Comparison of ENCODE assay signal across 15 cellular contexts in the genomic region with DNA sequence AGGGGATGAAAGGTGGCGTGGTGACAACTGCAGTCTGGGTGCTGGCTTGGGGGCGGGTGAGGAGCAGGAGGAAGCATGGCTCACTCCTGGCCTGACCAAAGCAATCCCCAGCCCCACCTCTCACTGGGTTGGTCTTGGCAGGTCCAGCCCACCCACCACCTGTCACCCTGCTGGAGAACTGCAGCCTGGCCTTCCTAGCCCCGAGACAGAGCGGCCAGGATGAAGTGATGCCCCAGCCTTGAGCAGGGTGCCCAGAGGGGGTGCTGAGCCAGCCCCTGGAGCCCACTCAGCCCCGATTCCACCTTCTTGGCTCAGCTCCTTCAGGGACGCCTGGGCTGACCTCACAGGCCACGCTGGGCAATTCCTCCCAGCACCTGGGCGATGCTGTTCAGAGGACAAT.
A peak's percentile ranks its signal among the peaks of the same experiment; 100 is the strongest.
DNase-seq lines count a peak whose midpoint lies in the region; ATAC-seq, FAIRE-seq and TF ChIP-seq lines count a peak whose summit lies in the region.
"Had no signal": no experiment of that assay in that cellular context is flagged by ENCODE, and none has a peak within 500 bp of the region (broad histone marks: within the 10 kb centered on the region; RNA-seq: fewer than 3 reads in every experiment).

No MANE protein-coding gene starts in this region.

- peaks cover 0 to 3% of the 10 kb centered on the region in 2 experiments; a peak in 1 of 5 replicates for H3K36me3 ChIP-seq in HepG2 (replicated peaks in 1 of 2; ENCODE audit: control insufficient read depth in 1 of 2, insufficient read depth in 2 of 2, low read length in 2 of 2)
- no peaks in the 10 kb centered on the region for H3K36me3 ChIP-seq in right lobe of liver
- H3K36me3 ChIP-seq in K562 (ENCODE audit: control insufficient read depth, insufficient read depth, low read length), result no peaks in the 10 kb centered on the region
- H3K36me3 ChIP-seq: colonic mucosa, thoracic aorta had no signal

- no peaks in the 10 kb centered on the region for H3K27me3 ChIP-seq in HepG2 (ENCODE audit: control insufficient read depth in 1 of 2, insufficient read depth in 2 of 2, low read length in 2 of 2)
- no peaks in the 10 kb centered on the region for H3K27me3 ChIP-seq in right lobe of liver
- H3K27me3 ChIP-seq in K562 (ENCODE audit: control insufficient read depth in 2 of 2, insufficient read depth in 2 of 2, low read length in 2 of 2), result no peaks in the 10 kb centered on the region
- H3K27me3 ChIP-seq: colonic mucosa, heart left ventricle had no signal

- TF ChIP-seq POLR2A in HepG2 (IDR thresholded peaks at IDR 0.05; ENCODE audit: insufficient read depth in 1 of 2, low read depth in 2 of 2, low read length in 2 of 2), result no peak
- no peak for TF ChIP-seq POLR2A in right lobe of liver (IDR thresholded peaks at IDR 0.05)
- no peak for TF ChIP-seq POLR2A in K562 (conservative IDR thresholded peaks at IDR 0.05)

- CTCF ChIA-PET in HepG2 (lab: Yijun Ruan, JAX; ENCODE audit: low intra/inter-chr PET ratio, low total read pairs) (interaction anchor here (1.3 to 1.6 kb wide), 2 partner anchors 12 to 36 kb away, joined by 4 to 7 read pairs; no protein-coding TSS in a partner anchor), K562 (lab: Yijun Ruan, JAX; ENCODE audit: low intra/inter-chr PET ratio) (interaction anchor here (0.8 kb wide), 1 partner anchor 82 kb away, joined by 3 read pairs; no protein-coding TSS in a partner anchor)

- H3K4me3 ChIP-seq in HepG2 (replicated peaks in 1 of 3; ENCODE audit: insufficient read depth in 1 of 3, low read depth in 2 of 3, low read length in 3 of 3) (no peak overlapping the region), right lobe of liver (no peak overlapping the region), K562 (no peak overlapping the region)
- H3K4me3 ChIP-seq: colonic mucosa, heart left ventricle, thoracic aorta had no signal

- no peaks in the 10 kb centered on the region for H3K79me2 ChIP-seq in HepG2 (ENCODE audit: insufficient read depth, low read length)
- peaks cover 11% of the 10 kb centered on the region; the same call in 2 of the 3 replicates for H3K79me2 ChIP-seq in K562 (ENCODE audit: control insufficient read depth, insufficient read depth, low read length)

- ATAC-seq in HepG2 (peak; percentile 13; the same call in 1 of the 3 replicates), right lobe of liver (no peak), HG03108 (IDR thresholded peaks at IDR 0.05; ENCODE audit: unreplicated experiment) (peak; percentile 12), K562 (no peak)

- FAIRE-seq in HepG2 (lab: Jason Lieb, UNC) (no peak), K562 (lab: Jason Lieb, UNC) (no peak)
- FAIRE-seq: kidney had no signal

- H3K9me3 ChIP-seq in HepG2 (ENCODE audit: low read length) (no peaks in the 10 kb centered on the region), right lobe of liver (no peaks in the 10 kb centered on the region), K562 (replicated peaks; ENCODE audit: control insufficient read depth, insufficient read depth, low read depth, low read length) (no peaks in the 10 kb centered on the region)
- H3K9me3 ChIP-seq: colonic mucosa, heart left ventricle, thoracic aorta had no signal

- H2AFZ ChIP-seq in HepG2 (ENCODE audit: low read length) (no peak overlapping the region), K562 (ENCODE audit: low read depth, low read length) (no peak overlapping the region)

- in situ Hi-C loops in HepG2 (cut with HindIII; ENCODE audit: extremely low pct_ligation_motif_present, low pct_unique_long_range_greater_than_20kb) (no loop called here), K562 (cut with MboI) (loop anchor here (5.0 kb wide), 1 partner anchor 86 kb away; no protein-coding TSS in a partner anchor)

- DNase-seq in HepG2 (ENCODE audit: low spot score) (no peak), right lobe of liver (no peak), K562 (ENCODE audit: extremely low read depth in 1 of 4, low spot score in 3 of 4) (no peak), COR-L47 (lab: John Stamatoyannopoulos, UW) (no peak), NCI-H748 treated with DMSO at 0.1 percent for 48 hours (lab: John Stamatoyannopoulos, UW) (no peak), NCI-H345 treated with DMSO at 0.1 percent for 48 hours (lab: John Stamatoyannopoulos, UW; ENCODE audit: unreplicated experiment) (no peak)
- no peak for DNase-seq in stimulated activated CD8-positive, alpha-beta memory T cell treated with anti-CD3 and anti-CD28 coated beads, Interleukin-4, amount 100 ng/mL, for 48 hours
- DNase-seq: activated T-cell treated with anti-CD3 and anti-CD28 coated beads, Interleukin-2, amount 50 U/mL, for 72 hours; colonic mucosa; heart left ventricle; kidney; NCI-H2081; stimulated activated CD4-positive, alpha-beta T cell treated with anti-CD3 and anti-CD28 coated beads, Interleukin-15, amount 100 ng/mL, for 24 hours had no signal

- TF ChIP-seq CTCF in HepG2 (CRISPR knock-in tag; IDR thresholded peaks at IDR 0.05), result no peak
- no peak for TF ChIP-seq CTCF in right lobe of liver (IDR thresholded peaks at IDR 0.05)
- TF ChIP-seq CTCF in K562 (IDR thresholded peaks at IDR 0.05 in 2 of 3, conservative IDR thresholded peaks at IDR 0.05 in 1 of 3; ENCODE audit: insufficient read depth in 2 of 3, low read depth in 1 of 3, low read length in 3 of 3), result no peak

- no TSS peak for BruUV-seq in HepG2 (replicated peaks; lab: Mats Ljungman, UMichigan)
- no TSS peak for BruUV-seq in K562 (replicated peaks; lab: Mats Ljungman, UMichigan)

- POLR2A ChIA-PET in HepG2 (lab: Yijun Ruan, JAX) (interaction anchor here (1.1 to 2.7 kb wide), 6 partner anchors 9 to 87 kb away, joined by 3 to 9 read pairs (median 4); no protein-coding TSS in a partner anchor), K562 (lab: Yijun Ruan, JAX) (interaction anchor here (1.2 to 2.3 kb wide), 3 partner anchors 8 to 16 kb away, joined by 6 to 7 read pairs (median 7); no protein-coding TSS in a partner anchor)

- peaks cover 8% of the 10 kb centered on the region; the same call in 1 of the 2 replicates for H4K20me1 ChIP-seq in HepG2 (ENCODE audit: insufficient read depth, low read length)
- H4K20me1 ChIP-seq in K562 (replicated peaks; ENCODE audit: control insufficient read depth, insufficient read depth, low read length), result no peaks in the 10 kb centered on the region; the same call in 1 of the 2 replicates

- TF ChIP-seq RAD21 in HepG2 (CRISPR knock-in tag; IDR thresholded peaks at IDR 0.05), result no peak
- TF ChIP-seq RAD21 in K562 (CRISPR knock-in tag; conservative IDR thresholded peaks at IDR 0.05 in 1 of 2, IDR thresholded peaks at IDR 0.05 in 1 of 2), result no peak

- peaks cover 15% of the 10 kb centered on the region for H3K4me1 ChIP-seq in HepG2 (ENCODE audit: insufficient read depth, low read length)
- H3K4me1 ChIP-seq in right lobe of liver, result peaks cover 0 to 10% (median 0%) of the 10 kb centered on the region in 4 donors
- peaks cover 24 to 57% of the 10 kb centered on the region in 2 experiments; a peak in 4 of 5 replicates for H3K4me1 ChIP-seq in K562 (replicated peaks in 1 of 2; ENCODE audit: control insufficient read depth in 2 of 2, insufficient read depth in 2 of 2, low read length in 2 of 2)
- H3K4me1 ChIP-seq: colonic mucosa had no signal

- no peaks in the 10 kb centered on the region for H3K9me1 ChIP-seq in K562 (ENCODE audit: control insufficient read depth, insufficient read depth, low read length)

- H3K4me2 ChIP-seq in HepG2 (ENCODE audit: low read depth, low read length) (no peak overlapping the region), K562 (ENCODE audit: insufficient read depth, low read length) (no peak overlapping the region)

- H3K9ac ChIP-seq in HepG2 (ENCODE audit: insufficient read depth, low read depth, low read length), result no peak overlapping the region
- peak overlapping the region in 1 of 2 experiments; percentile 57; a peak in 2 of 4 replicates for H3K9ac ChIP-seq in K562 (ENCODE audit: insufficient read depth in 1 of 2, low read depth in 2 of 2, low read length in 2 of 2)

- 93% methylated on average over 4 of the region's 8 CpGs for WGBS in HepG2 (ENCODE audit: low lambda C conversion rate)
- 60% methylated on average over 1 of the region's 8 CpGs for WGBS in right lobe of liver (ENCODE audit: insufficient coverage, low coverage, low lambda C conversion rate, missing lambda C conversion rate)
- 82% methylated on average over 8 of the region's 8 CpGs for WGBS in K562 (ENCODE audit: insufficient coverage, low coverage, missing lambda C conversion rate)

- intact Hi-C loops in HepG2 (cut with micrococcal nuclease; ENCODE audit: unreplicated experiment), result loop anchor here (5.0 kb wide), 1 partner anchor 36 kb away; no protein-coding TSS in a partner anchor
- intact Hi-C loops in right lobe of liver (cut with DNase I), result loop anchor here (10.0 kb wide), 2 partner anchors 69 to 79 kb away; no protein-coding TSS in a partner anchor
- intact Hi-C loops in K562 (cut with micrococcal nuclease), result no loop called here

- TF ChIP-seq EP300 in HepG2 (IDR thresholded peaks at IDR 0.05; ENCODE audit: low read depth in 2 of 2, low read length in 2 of 2) (no peak), HepG2 (CRISPR knock-in tag; IDR thresholded peaks at IDR 0.05; ENCODE audit: borderline replicate concordance) (no peak), K562 (IDR thresholded peaks at IDR 0.05; ENCODE audit: low read length) (no peak)

- H3K27ac ChIP-seq in HepG2 (ENCODE audit: extremely low read length, insufficient read depth, low read length), result no peak overlapping the region
- H3K27ac ChIP-seq in right lobe of liver, result no peak overlapping the region
- no peak overlapping the region for H3K27ac ChIP-seq in K562 (ENCODE audit: extremely low read depth, low read depth, low read length)
- H3K27ac ChIP-seq: colonic mucosa, thoracic aorta had no signal

TF ChIP-seq in HepG2, 621 proteins besides CTCF, POLR2A, EP300 and RAD21 (continues in another document):
- no peak for TF ChIP-seq NR2F2 (IDR thresholded peaks at IDR 0.05; ENCODE audit: borderline replicate concordance, low read depth)

TF ChIP-seq in K562, 482 proteins besides CTCF, POLR2A, EP300 and RAD21:
- 0 out of 2 replicates have a peak, but pooled peaks have one; percentile 44 for TF ChIP-seq ZNF740 (CRISPR knock-in tag; IDR thresholded peaks at IDR 0.05)
- no peak for TF ChIP-seq ZNF740 (tag; IDR thresholded peaks at IDR 0.05)
- TF ChIP-seq SRSF3 (IDR thresholded peaks at IDR 0.05; ENCODE audit: insufficient read depth, low read length), result no peak
TF ChIP-seq in K562: peak in this region for 1.

Comparison
In these comparisons a context has a peak if more than half of its experiments do, and no peak if none do; other contexts are left out.
1. ATAC-seq: peak in HepG2 (single experiment) and HG03108 (single experiment); none in right lobe of liver (0 of 4) and K562 (single experiment).